ENCODE assay signal across 1 cellular context in genomic region chr16:88650749-88651275, GRCh38.
TF ChIP-seq lines count a peak whose summit lies in the region.

Gene CYBA, minus strand, starts transcription at chr16:88651053. Its CDS starts 40 bp downstream, at chr16:88651013.

TF ChIP-seq in HEK293, 187 proteins besides CTCF, POLR2A, EP300 and RAD21 (continued from another document and continues in another):
- no peak for TF ChIP-seq ZNF785 (tag by site-specific recombination; IDR thresholded peaks at IDR 0.05)
- no peak for TF ChIP-seq ZNF571 (tag by site-specific recombination; IDR thresholded peaks at IDR 0.05)
- TF ChIP-seq ZNF132 (tag by site-specific recombination; IDR thresholded peaks at IDR 0.05; ENCODE audit: borderline replicate concordance): no peak
- TF ChIP-seq ZNF10 (tag by site-specific recombination; IDR thresholded peaks at IDR 0.05): no peak
- TF ChIP-seq, protein P1, sequence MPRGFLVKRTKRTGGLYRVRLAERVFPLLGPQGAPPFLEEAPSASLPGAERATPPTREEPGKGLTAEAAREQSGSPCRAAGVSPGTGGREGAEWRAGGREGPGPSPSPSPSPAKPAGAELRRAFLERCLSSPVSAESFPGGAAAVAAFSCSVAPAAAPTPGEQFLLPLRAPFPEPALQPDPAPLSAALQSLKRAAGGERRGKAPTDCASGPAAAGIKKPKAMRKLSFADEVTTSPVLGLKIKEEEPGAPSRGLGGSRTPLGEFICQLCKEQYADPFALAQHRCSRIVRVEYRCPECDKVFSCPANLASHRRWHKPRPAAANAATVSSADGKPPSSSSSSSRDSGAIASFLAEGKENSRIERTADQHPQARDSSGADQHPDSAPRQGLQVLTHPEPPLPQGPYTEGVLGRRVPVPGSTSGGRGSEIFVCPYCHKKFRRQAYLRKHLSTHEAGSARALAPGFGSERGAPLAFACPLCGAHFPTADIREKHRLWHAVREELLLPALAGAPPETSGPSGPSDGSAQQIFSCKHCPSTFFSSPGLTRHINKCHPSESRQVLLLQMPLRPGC (tag by site-specific recombination; IDR thresholded peaks at IDR 0.05): no peak
- no peak for TF ChIP-seq ZBTB1 (tag by site-specific recombination; IDR thresholded peaks at IDR 0.05)
- TF ChIP-seq PRDM6 (tag by site-specific recombination; IDR thresholded peaks at IDR 0.05): no peak
- no peak for TF ChIP-seq ZNF140 (tag by site-specific recombination; IDR thresholded peaks at IDR 0.05)
- TF ChIP-seq ZNF175 (tag by site-specific recombination; IDR thresholded peaks at IDR 0.05): no peak
- TF ChIP-seq ZBTB10 (tag by site-specific recombination; IDR thresholded peaks at IDR 0.05): no peak; the same call in 1 of the 2 replicates
- no peak for TF ChIP-seq ZNF600 (tag by site-specific recombination; IDR thresholded peaks at IDR 0.05)
- TF ChIP-seq ZNF843 (tag by site-specific recombination; IDR thresholded peaks at IDR 0.05): 0 out of 2 replicates have a peak, but pooled peaks have one; percentile 20
- no peak for TF ChIP-seq ZNF621 (tag by site-specific recombination; IDR thresholded peaks at IDR 0.05)
- no peak for TF ChIP-seq PRDM1 (tag by site-specific recombination; IDR thresholded peaks at IDR 0.05)
- no peak for TF ChIP-seq ZNF658 (tag by site-specific recombination; IDR thresholded peaks at IDR 0.05)
- no peak for TF ChIP-seq ZNF280D (tag by site-specific recombination; IDR thresholded peaks at IDR 0.05)
- TF ChIP-seq KLF7 (tag by site-specific recombination; IDR thresholded peaks at IDR 0.05; ENCODE audit: borderline replicate concordance): peak; percentile 53; the same call in 1 of the 2 replicates
- TF ChIP-seq OSR2 (tag by site-specific recombination; IDR thresholded peaks at IDR 0.05): no peak
- TF ChIP-seq GLIS1 (tag by site-specific recombination; IDR thresholded peaks at IDR 0.05): no peak
- TF ChIP-seq ZNF791 (tag by site-specific recombination; IDR thresholded peaks at IDR 0.05): no peak
- TF ChIP-seq OVOL3 (tag by site-specific recombination; IDR thresholded peaks at IDR 0.05): no peak
- no peak for TF ChIP-seq ZIC2 (tag by site-specific recombination; IDR thresholded peaks at IDR 0.05)
- TF ChIP-seq ATF2 (tag by site-specific recombination; IDR thresholded peaks at IDR 0.05; ENCODE audit: low read depth): no peak
- TF ChIP-seq ZNF529 (tag by site-specific recombination; IDR thresholded peaks at IDR 0.05; ENCODE audit: insufficient replicate concordance): no peak
- TF ChIP-seq FEZF1 (tag by site-specific recombination; IDR thresholded peaks at IDR 0.05): no peak
- no peak for TF ChIP-seq ZNF596 (tag by site-specific recombination; IDR thresholded peaks at IDR 0.05)
- TF ChIP-seq, protein P2, sequence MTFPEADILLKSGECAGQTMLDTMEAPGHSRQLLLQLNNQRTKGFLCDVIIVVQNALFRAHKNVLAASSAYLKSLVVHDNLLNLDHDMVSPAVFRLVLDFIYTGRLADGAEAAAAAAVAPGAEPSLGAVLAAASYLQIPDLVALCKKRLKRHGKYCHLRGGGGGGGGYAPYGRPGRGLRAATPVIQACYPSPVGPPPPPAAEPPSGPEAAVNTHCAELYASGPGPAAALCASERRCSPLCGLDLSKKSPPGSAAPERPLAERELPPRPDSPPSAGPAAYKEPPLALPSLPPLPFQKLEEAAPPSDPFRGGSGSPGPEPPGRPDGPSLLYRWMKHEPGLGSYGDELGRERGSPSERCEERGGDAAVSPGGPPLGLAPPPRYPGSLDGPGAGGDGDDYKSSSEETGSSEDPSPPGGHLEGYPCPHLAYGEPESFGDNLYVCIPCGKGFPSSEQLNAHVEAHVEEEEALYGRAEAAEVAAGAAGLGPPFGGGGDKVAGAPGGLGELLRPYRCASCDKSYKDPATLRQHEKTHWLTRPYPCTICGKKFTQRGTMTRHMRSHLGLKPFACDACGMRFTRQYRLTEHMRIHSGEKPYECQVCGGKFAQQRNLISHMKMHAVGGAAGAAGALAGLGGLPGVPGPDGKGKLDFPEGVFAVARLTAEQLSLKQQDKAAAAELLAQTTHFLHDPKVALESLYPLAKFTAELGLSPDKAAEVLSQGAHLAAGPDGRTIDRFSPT (tag by site-specific recombination; IDR thresholded peaks at IDR 0.05): no peak
- TF ChIP-seq ZNF561 (tag by site-specific recombination; IDR thresholded peaks at IDR 0.05; ENCODE audit: borderline replicate concordance): no peak
- TF ChIP-seq ZSCAN4 (tag by site-specific recombination; IDR thresholded peaks at IDR 0.05): no peak
- TF ChIP-seq ZNF426 (tag by site-specific recombination; IDR thresholded peaks at IDR 0.05): no peak
- TF ChIP-seq ZNF449 (tag by site-specific recombination; IDR thresholded peaks at IDR 0.05): no peak; the same call in 1 of the 2 replicates
- TF ChIP-seq ZNF521 (tag by site-specific recombination; IDR thresholded peaks at IDR 0.05): no peak
- TF ChIP-seq ZNF184 (tag by site-specific recombination; IDR thresholded peaks at IDR 0.05): no peak
- TF ChIP-seq SP3 (tag by site-specific recombination; IDR thresholded peaks at IDR 0.05): peak; percentile 58; the same call in 1 of the 2 replicates
- TF ChIP-seq ZNF518A (tag by site-specific recombination; conservative IDR thresholded peaks at IDR 0.05; ENCODE audit: low read depth): no peak
- TF ChIP-seq ZNF623 (tag by site-specific recombination; IDR thresholded peaks at IDR 0.05): no peak
- peak; percentile 52 for TF ChIP-seq KLF9 (tag by site-specific recombination; IDR thresholded peaks at IDR 0.05; ENCODE audit: low read depth)
- TF ChIP-seq ZEB2 (tag by site-specific recombination; IDR thresholded peaks at IDR 0.05): 0 out of 2 replicates have a peak, but pooled peaks have one; percentile 20
- TF ChIP-seq ZBTB21 (tag by site-specific recombination; IDR thresholded peaks at IDR 0.05): no peak
- TF ChIP-seq ZNF211 (tag by site-specific recombination; IDR thresholded peaks at IDR 0.05; ENCODE audit: low read depth): no peak
- no peak for TF ChIP-seq ZNF223 (tag by site-specific recombination; IDR thresholded peaks at IDR 0.05)
- TF ChIP-seq ZNF335 (tag by site-specific recombination; conservative IDR thresholded peaks at IDR 0.05): no peak
- no peak for TF ChIP-seq ZNF514 (tag by site-specific recombination; IDR thresholded peaks at IDR 0.05)
